ENCODE assay signal across 31 cellular contexts in the genomic region with DNA sequence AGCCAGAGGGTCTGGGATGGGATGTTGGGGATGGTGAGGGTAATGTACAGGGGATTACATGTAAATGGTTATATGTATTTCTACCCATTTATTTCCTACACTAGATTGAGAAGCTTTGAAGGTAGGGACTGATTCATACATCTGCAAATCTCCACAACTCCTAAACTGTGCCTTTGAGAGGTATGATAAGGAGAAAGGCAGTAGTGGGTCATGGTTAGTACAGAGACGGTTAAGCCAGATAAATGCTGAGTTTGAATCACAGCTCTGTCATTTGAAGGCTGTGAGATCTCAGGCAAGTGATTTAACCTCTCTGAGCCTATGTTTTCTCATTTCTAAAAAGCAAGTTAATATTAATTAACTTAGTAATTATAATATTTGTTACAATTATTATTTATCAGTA. TPM values are rescaled to one million over a fixed set of nuclear protein-coding genes. Genes with fewer than 3 reads are reported as not detected.
"Had no signal": no experiment of that assay in that cellular context is flagged by ENCODE, and none has a peak within 500 bp of the region (broad histone marks: within the 10 kb centered on the region; RNA-seq: fewer than 3 reads in every experiment).

No MANE protein-coding gene starts in this region.

- H3K27me3 ChIP-seq: stomach, suprapubic skin, testis, thyroid gland, tibial artery, tibial nerve, transverse colon, upper lobe of left lung, upper lobe of right lung, uterus, vagina had no signal

- FAIRE-seq: urothelium cell line had no signal

- ATAC-seq: stimulated activated effector memory CD8-positive, alpha-beta T cell treated with anti-CD3 and anti-CD28 coated beads, Interleukin-12 subunit alpha, Interleukin-12 subunit beta, amount 100 ng/mL, for 72 hours; stimulated activated memory B cell treated with anti-CD40 and anti-IgM and Interleukin-4, amounts not matched to agents 10 μg/mL and 1 μg/mL and 100 μg/mL, for 72 hours; stimulated activated naive B cell treated with anti-CD40 and anti-IgM and Interleukin-4, amounts not matched to agents 10 μg/mL and 1 μg/mL and 100 μg/mL, for 72 hours; stimulated activated naive CD8-positive, alpha-beta T cell treated with anti-CD3 and anti-CD28 coated beads, Interleukin-15, amount 100 ng/mL, for 72 hours; stimulated activated naive CD8-positive, alpha-beta T cell treated with anti-CD3 and anti-CD28 coated beads, Interleukin-15, Interleukin-2, amounts not matched to agents 100 U/mL and 50 U/mL, for 24 hours; upper lobe of right lung had no signal

- H3K27ac ChIP-seq: stomach, suprapubic skin, testis, thoracic aorta, thyroid gland, tibial artery, tibial nerve, transverse colon, upper lobe of left lung, upper lobe of right lung, uterus, vagina had no signal

- DNase-seq: stimulated activated CD4-positive, alpha-beta T cell treated with anti-CD3 and anti-CD28 coated beads, Interleukin-2, amount 100 ng/mL, for 48 hours; stimulated activated CD4-positive, alpha-beta T cell treated with anti-CD3 and anti-CD28 coated beads, Interleukin-4, amount 100 ng/mL, for 1 hour; stimulated activated CD4-positive, alpha-beta T cell treated with anti-CD3 and anti-CD28 coated beads, Interleukin-4, amount 100 ng/mL, for 24 hours; stimulated activated CD4-positive, alpha-beta T cell treated with anti-CD3 and anti-CD28 coated beads, Interleukin-4, amount 100 ng/mL, for 4 hours; stimulated activated CD8-positive, alpha-beta memory T cell treated with anti-CD3 and anti-CD28 coated beads, Interleukin-4, amount 100 ng/mL, for 48 hours; stimulated activated naive B cell treated with anti-CD40 and anti-IgM and Interleukin-4, amounts not matched to agents 10 μg/mL and 1 μg/mL and 100 μg/mL, for 72 hours; stimulated activated naive CD4-positive, alpha-beta T cell; stimulated activated naive CD4-positive, alpha-beta T cell treated with Interleukin-2 at 50 U/mL for 16 hours; stimulated activated naive CD8-positive, alpha-beta T cell treated with anti-CD3 and anti-CD28 coated beads, Interleukin-15, amount 100 ng/mL, for 72 hours; stimulated activated naive CD8-positive, alpha-beta T cell treated with anti-CD3 and anti-CD28 coated beads, Interleukin-15, Interleukin-2, amounts not matched to agents 100 U/mL and 50 U/mL, for 24 hours; stomach; substantia nigra; testis; thyroid gland; tibial artery; transverse colon; trophoblast cell; upper lobe of left lung; upper lobe of right lung; uterus had no signal

- H3K4me1 ChIP-seq: stomach, suprapubic skin, testis, thyroid gland, tibial artery, tibial nerve, transverse colon, upper lobe of left lung, upper lobe of right lung, uterus, vagina had no signal

- H3K36me3 ChIP-seq: stomach, suprapubic skin, thoracic aorta, thyroid gland, tibial artery, tibial nerve, transverse colon, upper lobe of left lung, upper lobe of right lung, uterus, vagina had no signal

- H3K9me3 ChIP-seq: stomach, suprapubic skin, testis, thoracic aorta, thyroid gland, tibial artery, tibial nerve, transverse colon, upper lobe of left lung, upper lobe of right lung, uterus, vagina had no signal

- H3K4me3 ChIP-seq: stomach, suprapubic skin, testis, thoracic aorta, thyroid gland, tibial artery, tibial nerve, transverse colon, upper lobe of left lung, upper lobe of right lung, uterus, vagina had no signal

RNA-seq across cellular contexts. Expression of gene IL21, which starts 29.3 kb away (rescaled TPM):
- total RNA-seq: stomach, subcutaneous adipose tissue, suprapubic skin, temporal lobe, testis, thoracic aorta, thyroid gland, tibial nerve, upper lobe of left lung, upper lobe of right lung, ureter, urinary bladder, uterus, vagina had no signal
- polyA plus RNA-seq: stomach, urinary bladder had no signal
